Comparison of ENCODE assay signal across 8 cellular contexts in genomic region chr10:43594944-43595589, GRCh38. TPM values are rescaled to one million over a fixed set of nuclear protein-coding genes. Genes with fewer than 3 reads are reported as not detected.
DNase-seq lines count a peak whose midpoint lies in the region; ATAC-seq and TF ChIP-seq lines count a peak whose summit lies in the region.

No MANE protein-coding gene starts in this region.

- TF ChIP-seq CTCF in GM06990 (IDR thresholded peaks at IDR 0.05; ENCODE audit: insufficient read depth, low read length, poor library complexity, severe bottlenecking): no peak

- peaks cover 13% of the 10 kb centered on the region for H3K36me3 Mint-ChIP-seq in activated naive CD8-positive, alpha-beta T cell treated with anti-CD3 and anti-CD28 coated beads for 36 hours

- peak overlapping the region; percentile 26 for H3K4me3 ChIP-seq in GM06990 (replicated peaks; ENCODE audit: low read depth, low read length)
- no peak overlapping the region for H3K4me3 ChIP-seq in Jurkat, Clone E6-1 (ENCODE audit: low read length)

- peaks cover 16% of the 10 kb centered on the region for H3K9me3 Mint-ChIP-seq in activated naive CD8-positive, alpha-beta T cell treated with anti-CD3 and anti-CD28 coated beads for 36 hours

- peak; percentile 90 for ATAC-seq in GM21423 (IDR thresholded peaks at IDR 0.05; ENCODE audit: unreplicated experiment)

- H3K27ac Mint-ChIP-seq in activated naive CD8-positive, alpha-beta T cell treated with anti-CD3 and anti-CD28 coated beads for 36 hours: peak overlapping the region; percentile 61

- DNase-seq in GM06990 (ENCODE audit: extremely low read depth, insufficient read length) (peak; percentile 63), medulla oblongata (ENCODE audit: extremely low spot score) (peak; percentile 14), T-helper 9 cell (no peak), amniotic stem cell (lab: John Stamatoyannopoulos, UW) (no peak), NCI-H2107 treated with DMSO at 0.1 percent for 48 hours (lab: John Stamatoyannopoulos, UW; ENCODE audit: unreplicated experiment) (no peak)
- peak; percentile 32 for DNase-seq in Jurkat, Clone E6-1 (ENCODE audit: low read depth, low spot score)
- peak; percentile 44 for DNase-seq in activated naive CD8-positive, alpha-beta T cell treated with anti-CD3 and anti-CD28 coated beads for 36 hours

- H3K27me3 Mint-ChIP-seq in activated naive CD8-positive, alpha-beta T cell treated with anti-CD3 and anti-CD28 coated beads for 36 hours: no peaks in the 10 kb centered on the region

- H3K4me1 Mint-ChIP-seq in activated naive CD8-positive, alpha-beta T cell treated with anti-CD3 and anti-CD28 coated beads for 36 hours: peaks cover 23% of the 10 kb centered on the region

- H3K36me3 ChIP-seq in GM06990 (ENCODE audit: control insufficient read depth, insufficient read depth, low read length): no peaks in the 10 kb centered on the region

- peak overlapping the region; percentile 69 for H3K4me3 Mint-ChIP-seq in activated naive CD8-positive, alpha-beta T cell treated with anti-CD3 and anti-CD28 coated beads for 36 hours

- H3K27me3 ChIP-seq in GM06990 (replicated peaks; ENCODE audit: control insufficient read depth, insufficient read depth, low read length): no peaks in the 10 kb centered on the region

RNA-seq across cellular contexts. Expression of gene ZNF485, which starts 11.2 kb away (rescaled TPM):
- not detected for polyA plus RNA-seq in Jurkat, Clone E6-1 (2012; ENCODE audit: insufficient read depth, insufficient read length)
- 1 to 10 TPM; 7.4 to 9.6 TPM for total RNA-seq in activated naive CD8-positive, alpha-beta T cell treated with anti-CD3 and anti-CD28 coated beads for 36 hours

RNA-seq across cellular contexts. Expression of gene ZNF239, which starts 20.7 kb away (rescaled TPM):
- not detected for polyA plus RNA-seq in Jurkat, Clone E6-1 (2012; ENCODE audit: insufficient read depth, insufficient read length)
- 1 to 10 TPM; 1.5 to 1.7 TPM for total RNA-seq in activated naive CD8-positive, alpha-beta T cell treated with anti-CD3 and anti-CD28 coated beads for 36 hours

RNA-seq across cellular contexts. Expression of gene ZNF32, which starts 53.6 kb away (rescaled TPM):
- polyA plus RNA-seq in Jurkat, Clone E6-1 (2012; ENCODE audit: insufficient read depth, insufficient read length): 87.1 TPM
- total RNA-seq in activated naive CD8-positive, alpha-beta T cell treated with anti-CD3 and anti-CD28 coated beads for 36 hours: 10 to 100 TPM; 12.2 to 13.9 TPM

Comparison
In these comparisons a context has a peak if more than half of its experiments do, and no peak if none do; other contexts are left out.
1. DNase-seq: peak in GM06990 (single experiment), Jurkat, Clone E6-1 (single experiment), activated naive CD8-positive, alpha-beta T cell treated with anti-CD3 and anti-CD28 coated beads for 36 hours (single experiment) and medulla oblongata (single experiment); none in T-helper 9 cell (single experiment), amniotic stem cell (single experiment) and NCI-H2107 treated with DMSO at 0.1 percent for 48 hours (single experiment).